21 cellular contexts compared by ENCODE assay signal in the genomic region with DNA sequence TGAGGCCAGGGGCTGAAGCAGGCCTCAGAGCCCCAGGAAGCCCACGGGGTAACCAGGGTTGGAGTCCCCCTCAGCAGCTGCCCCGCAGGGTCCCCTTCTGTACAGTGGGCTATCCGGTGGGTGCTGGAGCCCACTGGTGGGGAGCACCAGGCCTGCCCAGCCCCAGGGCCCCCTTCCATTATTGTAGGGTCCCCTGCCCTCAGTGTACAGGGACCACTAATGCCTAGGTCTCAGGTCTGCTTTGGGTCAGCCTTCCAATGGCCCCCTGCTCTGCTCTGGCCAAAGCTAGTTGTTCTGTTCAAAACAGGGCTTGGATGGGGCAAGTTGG. TPM values are rescaled to one million over a fixed set of nuclear protein-coding genes. Genes with fewer than 3 reads are reported as not detected.
A peak's percentile ranks its signal among the peaks of the same experiment; 100 is the strongest.
DNase-seq lines count a peak whose midpoint lies in the region; ATAC-seq and TF ChIP-seq lines count a peak whose summit lies in the region.
"Had no signal": no experiment of that assay in that cellular context is flagged by ENCODE, and none has a peak within 500 bp of the region (broad histone marks: within the 10 kb centered on the region; RNA-seq: fewer than 3 reads in every experiment).

No MANE protein-coding gene starts in this region.

- no peak overlapping the region for H3K4me3 ChIP-seq in HEK293 (ENCODE audit: low read depth, low read length)
- no peak overlapping the region for H3K4me3 ChIP-seq in neuron (ENCODE audit: low read length)
- H3K4me3 ChIP-seq: lung had no signal

- H3K36me3 Mint-ChIP-seq in activated naive CD8-positive, alpha-beta T cell: no peaks in the 10 kb centered on the region
- H3K36me3 Mint-ChIP-seq in activated naive CD8-positive, alpha-beta T cell treated with anti-CD3 and anti-CD28 coated beads for 36 hours: no peaks in the 10 kb centered on the region
- H3K36me3 Mint-ChIP-seq in brain: no peaks in the 10 kb centered on the region
- H3K36me3 Mint-ChIP-seq: activated CD8-positive, alpha-beta memory T cell treated with anti-CD3 and anti-CD28 coated beads, Interleukin-2, amount 10 ng/mL, durations not matched to agents 7 days and 5 days had no signal

- peak overlapping the region; percentile 34; the same call in 1 of the 2 replicates for H3K27ac ChIP-seq in HEK293 (ENCODE audit: extremely low read depth, low read depth, low read length)
- H3K27ac ChIP-seq: KMS-11, Peyer's patch, prostate gland, skin epidermis had no signal

- no peak for ATAC-seq in HG03439 (IDR thresholded peaks at IDR 0.05; ENCODE audit: unreplicated experiment)

- H3K4me3 Mint-ChIP-seq in activated naive CD8-positive, alpha-beta T cell: peak overlapping the region; percentile 35
- H3K4me3 Mint-ChIP-seq in activated naive CD8-positive, alpha-beta T cell treated with anti-CD3 and anti-CD28 coated beads for 36 hours: no peak overlapping the region
- peak overlapping the region; percentile 30 to 69 (median 54) for H3K4me3 Mint-ChIP-seq in brain
- H3K4me3 Mint-ChIP-seq: activated CD8-positive, alpha-beta memory T cell treated with anti-CD3 and anti-CD28 coated beads, Interleukin-2, amount 10 ng/mL, durations not matched to agents 7 days and 5 days; activated naive CD4-positive, alpha-beta T cell treated with anti-CD3 and anti-CD28 coated beads for 36 hours had no signal

- no peak overlapping the region for H3K27ac Mint-ChIP-seq in activated naive CD8-positive, alpha-beta T cell
- H3K27ac Mint-ChIP-seq in activated naive CD8-positive, alpha-beta T cell treated with anti-CD3 and anti-CD28 coated beads for 36 hours: no peak overlapping the region
- H3K27ac Mint-ChIP-seq in brain: no peak overlapping the region
- H3K27ac Mint-ChIP-seq: activated CD8-positive, alpha-beta memory T cell treated with anti-CD3 and anti-CD28 coated beads, Interleukin-2, amount 10 ng/mL, durations not matched to agents 7 days and 5 days; activated naive CD4-positive, alpha-beta T cell treated with anti-CD3 and anti-CD28 coated beads for 36 hours had no signal

- H3K4me1 Mint-ChIP-seq in activated naive CD8-positive, alpha-beta T cell (ENCODE audit: low read depth): no peaks in the 10 kb centered on the region
- no peaks in the 10 kb centered on the region for H3K4me1 Mint-ChIP-seq in activated naive CD8-positive, alpha-beta T cell treated with anti-CD3 and anti-CD28 coated beads for 36 hours
- H3K4me1 Mint-ChIP-seq in brain: peaks cover 12% of the 10 kb centered on the region
- H3K4me1 Mint-ChIP-seq: activated CD8-positive, alpha-beta memory T cell treated with anti-CD3 and anti-CD28 coated beads, Interleukin-2, amount 10 ng/mL, durations not matched to agents 7 days and 5 days; neural crest cell had no signal

- no peak for DNase-seq in activated naive CD8-positive, alpha-beta T cell treated with anti-CD3 and anti-CD28 coated beads for 36 hours
- DNase-seq in hippocampal formation (lab: John Stamatoyannopoulos, UW) (no peak), OCI-M2 (lab: John Stamatoyannopoulos, UW; ENCODE audit: unreplicated experiment) (no peak)
- DNase-seq: activated CD4-positive, alpha-beta T cell treated with anti-CD3 and anti-CD28 coated beads, Interleukin-2, amount 50 U/mL, for 1 hour; activated CD8-positive, alpha-beta memory T cell treated with anti-CD3 and anti-CD28 coated beads, Interleukin-2, amount 10 ng/mL, durations not matched to agents 7 days and 5 days; activated naive CD4-positive, alpha-beta T cell treated with anti-CD3 and anti-CD28 coated beads for 36 hours; amygdala; MV-4-11; stimulated activated CD4-positive, alpha-beta T cell treated with anti-CD3 and anti-CD28 coated beads, Interleukin-1b, Interleukin-23, amount 100 ng/mL, for 48 hours; T-helper 2 cell had no signal

- no peaks in the 10 kb centered on the region for H3K9me3 Mint-ChIP-seq in activated naive CD8-positive, alpha-beta T cell (ENCODE audit: low read depth)
- no peaks in the 10 kb centered on the region for H3K9me3 Mint-ChIP-seq in activated naive CD8-positive, alpha-beta T cell treated with anti-CD3 and anti-CD28 coated beads for 36 hours
- H3K9me3 Mint-ChIP-seq in brain: no peaks in the 10 kb centered on the region
- H3K9me3 Mint-ChIP-seq: activated naive CD4-positive, alpha-beta T cell treated with anti-CD3 and anti-CD28 coated beads for 36 hours; neural crest cell had no signal

- no peak; the same call in 1 of the 2 replicates for TF ChIP-seq CTCF in HEK293 (tag by site-specific recombination; IDR thresholded peaks at IDR 0.05)
- no peak for TF ChIP-seq CTCF in brain (conservative IDR thresholded peaks at IDR 0.05)

- peaks cover 3% of the 10 kb centered on the region for H3K4me1 ChIP-seq in HEK293 (ENCODE audit: control insufficient read depth, insufficient read depth, low read length)
- peaks cover 12% of the 10 kb centered on the region for H3K4me1 ChIP-seq in neuron (ENCODE audit: insufficient read depth, low read length)

- POLR2A ChIA-PET in HEK293 (lab: Yijun Ruan, JAX): interaction anchor here (0.6 to 1.6 kb wide), 4 partner anchors 38 to 159 kb away, joined by 3 to 4 read pairs (median 3); a partner anchor contains a TSS

- H3K27me3 Mint-ChIP-seq in activated naive CD8-positive, alpha-beta T cell: peaks cover 18% of the 10 kb centered on the region
- peaks cover 45% of the 10 kb centered on the region for H3K27me3 Mint-ChIP-seq in activated naive CD8-positive, alpha-beta T cell treated with anti-CD3 and anti-CD28 coated beads for 36 hours
- H3K27me3 Mint-ChIP-seq in brain: peaks cover 16% of the 10 kb centered on the region

- peak overlapping the region; percentile 0 for H2AFZ ChIP-seq in neuron (ENCODE audit: low read depth, low read length)

- CTCF ChIA-PET in HEK293 (lab: Yijun Ruan, JAX): interaction anchor here (0.6 kb wide), 1 partner anchor 392 kb away, joined by 5 read pairs; no protein-coding TSS in a partner anchor

- H3K9me3 ChIP-seq in HEK293 (ENCODE audit: control insufficient read depth, insufficient read depth, low read depth, low read length) (no peaks in the 10 kb centered on the region), neuron (ENCODE audit: low read length) (no peaks in the 10 kb centered on the region)
- H3K9me3 ChIP-seq: Peyer's patch, prostate gland had no signal

- H3K36me3 ChIP-seq in HEK293 (ENCODE audit: control insufficient read depth in 2 of 2, insufficient read depth in 1 of 2, low read length in 2 of 2) (no peaks in the 10 kb centered on the region), neuron (ENCODE audit: insufficient read depth, low read length) (no peaks in the 10 kb centered on the region)
- H3K36me3 ChIP-seq: Peyer's patch, prostate gland had no signal

- H3K27me3 ChIP-seq in neuron (ENCODE audit: insufficient read depth, low read length): peaks cover 20% of the 10 kb centered on the region

TF ChIP-seq in HEK293, 187 proteins besides CTCF, POLR2A, EP300 and RAD21:
- TF ChIP-seq YY1 (tag by site-specific recombination; IDR thresholded peaks at IDR 0.05): no peak
- TF ChIP-seq, protein P1, sequence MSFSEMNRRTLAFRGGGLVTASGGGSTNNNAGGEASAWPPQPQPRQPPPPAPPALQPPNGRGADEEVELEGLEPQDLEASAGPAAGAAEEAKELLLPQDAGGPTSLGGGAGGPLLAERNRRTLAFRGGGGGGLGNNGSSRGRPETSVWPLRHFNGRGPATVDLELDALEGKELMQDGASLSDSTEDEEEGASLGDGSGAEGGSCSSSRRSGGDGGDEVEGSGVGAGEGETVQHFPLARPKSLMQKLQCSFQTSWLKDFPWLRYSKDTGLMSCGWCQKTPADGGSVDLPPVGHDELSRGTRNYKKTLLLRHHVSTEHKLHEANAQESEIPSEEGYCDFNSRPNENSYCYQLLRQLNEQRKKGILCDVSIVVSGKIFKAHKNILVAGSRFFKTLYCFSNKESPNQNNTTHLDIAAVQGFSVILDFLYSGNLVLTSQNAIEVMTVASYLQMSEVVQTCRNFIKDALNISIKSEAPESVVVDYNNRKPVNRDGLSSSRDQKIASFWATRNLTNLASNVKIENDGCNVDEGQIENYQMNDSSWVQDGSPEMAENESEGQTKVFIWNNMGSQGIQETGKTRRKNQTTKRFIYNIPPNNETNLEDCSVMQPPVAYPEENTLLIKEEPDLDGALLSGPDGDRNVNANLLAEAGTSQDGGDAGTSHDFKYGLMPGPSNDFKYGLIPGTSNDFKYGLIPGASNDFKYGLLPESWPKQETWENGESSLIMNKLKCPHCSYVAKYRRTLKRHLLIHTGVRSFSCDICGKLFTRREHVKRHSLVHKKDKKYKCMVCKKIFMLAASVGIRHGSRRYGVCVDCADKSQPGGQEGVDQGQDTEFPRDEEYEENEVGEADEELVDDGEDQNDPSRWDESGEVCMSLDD (tag by site-specific recombination; IDR thresholded peaks at IDR 0.05): 0 out of 2 replicates have a peak, but pooled peaks have one; percentile 12

RNA-seq across cellular contexts. Expression of a gene that starts 1.1 kb away (rescaled TPM):
- under 1 TPM; 0.10 TPM for total RNA-seq in activated naive CD8-positive, alpha-beta T cell treated with anti-CD3 and anti-CD28 coated beads for 36 hours
- 5.5 TPM for polyA plus RNA-seq in brain (ENCODE audit: insufficient read depth, low read depth, low replicate concordance)

RNA-seq across cellular contexts. Expression of a gene that starts 51.4 kb away (rescaled TPM):
- 10 to 100 TPM; 21.9 to 24.6 TPM for total RNA-seq in activated naive CD8-positive, alpha-beta T cell treated with anti-CD3 and anti-CD28 coated beads for 36 hours
- polyA plus RNA-seq in brain (ENCODE audit: insufficient read depth, low read depth, low replicate concordance): 11.2 TPM
